16 cellular contexts compared by ENCODE assay signal in genomic region chr3:186369217-186369616, GRCh38. TPM values are rescaled to one million over a fixed set of nuclear protein-coding genes. Genes with fewer than 3 reads are reported as not detected.
A peak's percentile ranks its signal among the peaks of the same experiment; 100 is the strongest.
DNase-seq lines count a peak whose midpoint lies in the region; ATAC-seq and TF ChIP-seq lines count a peak whose summit lies in the region.
"Had no signal": no experiment of that assay in that cellular context is flagged by ENCODE, and none has a peak within 500 bp of the region (broad histone marks: within the 10 kb centered on the region; RNA-seq: fewer than 3 reads in every experiment).

No MANE protein-coding gene starts in this region.

- no peaks in the 10 kb centered on the region for H3K27me3 ChIP-seq in HL-60 (ENCODE audit: insufficient read depth, poor library complexity, severe bottlenecking)

- H3K4me1 ChIP-seq in mucosa of descending colon (ENCODE audit: low read depth) (no peaks in the 10 kb centered on the region), OCI-LY7 (ENCODE audit: insufficient read depth, low read length, poor library complexity, severe bottlenecking) (no peaks in the 10 kb centered on the region)
- H3K4me1 ChIP-seq: A549 had no signal

- no peak overlapping the region for H2AFZ ChIP-seq in OCI-LY7 (ENCODE audit: low read length)

- BruUV-seq in OCI-LY7 (replicated peaks; lab: Mats Ljungman, UMichigan), result no TSS peak

- no peaks in the 10 kb centered on the region for H3K79me2 ChIP-seq in OCI-LY7 (ENCODE audit: insufficient read depth, low read depth, low read length)

- POLR2A ChIA-PET in OCI-LY7 (lab: Charles Lee), result no interaction called here

- H4K20me1 ChIP-seq in OCI-LY7 (ENCODE audit: insufficient read depth, low read length), result no peaks in the 10 kb centered on the region
- H4K20me1 ChIP-seq: BLaER1 treated with 17β-estradiol and CSF1 and Interleukin-3, amounts not matched to agents 10 nM and 100 nM had no signal

- no peaks in the 10 kb centered on the region for H3K9me2 ChIP-seq in OCI-LY7 (ENCODE audit: insufficient read depth, low read length)

- peak overlapping the region; percentile 90 for H3K27ac ChIP-seq in HL-60 (replicated peaks)
- H3K27ac ChIP-seq in OCI-LY7 (ENCODE audit: low read depth, low read length, poor library complexity, severe bottlenecking), result no peak overlapping the region
- H3K27ac ChIP-seq: 22Rv1; A549; BLaER1 treated with 17β-estradiol and CSF1 and Interleukin-3, amounts not matched to agents 10 nM and 100 nM; C4-2B had no signal

- peak; percentile 61 for ATAC-seq in mucosa of descending colon
- ATAC-seq: A549; CD8-positive, alpha-beta T cell had no signal

- intact Hi-C loops in mucosa of descending colon (cut with DNase I, micrococcal nuclease), result no loop called here
- intact Hi-C loops in OCI-LY7 (cut with micrococcal nuclease; ENCODE audit: unreplicated experiment), result no loop called here

- TF ChIP-seq CTCF in HL-60 (IDR thresholded peaks at IDR 0.05; ENCODE audit: insufficient read depth, low read length) (no peak), mucosa of descending colon (IDR thresholded peaks at IDR 0.05) (no peak), OCI-LY7 (conservative IDR thresholded peaks at IDR 0.05; ENCODE audit: low read length) (no peak)

- no peaks in the 10 kb centered on the region for H3K36me3 ChIP-seq in mucosa of descending colon (ENCODE audit: low read depth)
- no peaks in the 10 kb centered on the region for H3K36me3 ChIP-seq in OCI-LY7 (ENCODE audit: insufficient read depth, low read length)
- H3K36me3 ChIP-seq: BLaER1 treated with 17β-estradiol and CSF1 and Interleukin-3, amounts not matched to agents 10 nM and 100 nM had no signal

- CTCF ChIA-PET in OCI-LY7 (lab: Charles Lee; ENCODE audit: unreplicated experiment), result no interaction called here

- H3K9me3 ChIP-seq in mucosa of descending colon, result no peaks in the 10 kb centered on the region
- no peaks in the 10 kb centered on the region for H3K9me3 ChIP-seq in OCI-LY7 (ENCODE audit: low read length)
- H3K9me3 ChIP-seq: A549; BLaER1 treated with 17β-estradiol and CSF1 and Interleukin-3, amounts not matched to agents 10 nM and 100 nM; Caco-2 had no signal

- no peak overlapping the region for H3K4me2 ChIP-seq in OCI-LY7 (ENCODE audit: low read length)
- H3K4me2 ChIP-seq: A549 had no signal

- H3K4me3 ChIP-seq in HL-60 (replicated peaks; ENCODE audit: insufficient read depth, low read length), result no peak overlapping the region
- no peak overlapping the region for H3K4me3 ChIP-seq in mucosa of descending colon
- no peak overlapping the region for H3K4me3 ChIP-seq in OCI-LY7 (ENCODE audit: low read depth, low read length, poor library complexity, severe bottlenecking)
- H3K4me3 ChIP-seq: A549; BLaER1 treated with 17β-estradiol and CSF1 and Interleukin-3, amounts not matched to agents 10 nM and 100 nM had no signal

- DNase-seq in HL-60 (ENCODE audit: low read depth in 1 of 2, low spot score in 1 of 2) (no peak), mucosa of descending colon (no peak), superior temporal gyrus (ENCODE audit: extremely low spot score) (peak; percentile 21), OCI-LY7 (ENCODE audit: low spot score) (no peak), NCI-H1436 treated with DMSO at 0.1 percent for 48 hours (lab: John Stamatoyannopoulos, UW) (no peak)
- DNase-seq: AML-193; Caco-2; Calu3; CD4-positive, alpha-beta T cell; CD8-positive, alpha-beta T cell; DMS79 treated with DMSO at 0.1 percent for 48 hours; GF-D8 had no signal

RNA-seq across cellular contexts. Expression of gene DGKG, which starts 7.2 kb away (rescaled TPM):
- total RNA-seq in mucosa of descending colon (1 to 10 TPM in 1 of 3 donors, under 1 TPM in 2; 0.80 to 6.7 (median 0.96) TPM), OCI-LY7 (2022) (0.06 TPM in 1 of 2 replicates, not detected in the other)
- total RNA-seq in OCI-LY7 (2014; rRNA removed; shearing (Covaris generic)), result not detected in 2 replicates
- total RNA-seq: CD4-positive, alpha-beta T cell; CD8-positive, alpha-beta T cell had no signal
